ENCODE assay signal across 1 cellular context in genomic region chr5:87116821-87117512, GRCh38.
TF ChIP-seq lines count a peak whose summit lies in the region.

No MANE protein-coding gene starts in this region.

TF ChIP-seq in HCT116, 20 proteins besides CTCF, POLR2A, EP300 and RAD21 (continued from another document):
- TF ChIP-seq REST (IDR thresholded peaks at IDR 0.05; ENCODE audit: low read depth) (no peak), FOSL1 (IDR thresholded peaks at IDR 0.05; ENCODE audit: low read depth) (no peak), ZFX (IDR thresholded peaks at IDR 0.05) (no peak), ELF1 (IDR thresholded peaks at IDR 0.05; ENCODE audit: borderline replicate concordance, low read depth) (no peak), MAX (IDR thresholded peaks at IDR 0.05) (no peak), SP1 (IDR thresholded peaks at IDR 0.05; ENCODE audit: low read depth) (no peak), ZNF274 (IDR thresholded peaks at IDR 0.05; ENCODE audit: low read depth, low read length) (no peak)
